In the genomic region with DNA sequence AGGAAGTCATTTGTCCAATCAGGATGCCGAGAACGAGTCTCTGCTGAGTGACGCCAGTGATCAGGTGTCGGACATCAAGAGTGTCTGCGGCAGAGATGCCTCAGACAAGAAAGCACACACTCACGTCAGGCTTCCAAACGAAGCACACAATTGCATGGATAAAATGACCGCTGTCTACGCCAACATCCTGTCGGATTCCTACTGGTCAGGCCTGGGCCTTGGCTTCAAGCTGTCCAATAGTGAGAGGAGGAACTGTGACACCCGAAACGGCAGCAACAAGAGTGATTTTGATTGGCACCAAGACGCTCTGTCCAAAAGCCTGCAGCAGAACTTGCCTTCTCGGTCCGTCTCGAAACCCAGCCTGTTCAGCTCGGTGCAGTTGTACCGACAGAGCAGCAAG, we compare ENCODE assay signal across 23 cellular contexts.
"Had no signal": no experiment of that assay in that cellular context is flagged by ENCODE, and none has a peak within 500 bp of the region (broad histone marks: within the 10 kb centered on the region; RNA-seq: fewer than 3 reads in every experiment).

No MANE protein-coding gene starts in this region.

- H3K36me3 ChIP-seq: heart left ventricle, neural progenitor cell, prostate gland, sigmoid colon, upper lobe of left lung had no signal

- H3K9ac ChIP-seq: neural progenitor cell had no signal

- DNase-seq: effector CD8-positive, alpha-beta T cell; foreskin keratinocyte; heart left ventricle; kidney; midbrain; naive thymus-derived CD4-positive, alpha-beta T cell; nucleus accumbens; right cardiac atrium; sigmoid colon; stimulated activated CD4-positive, alpha-beta T cell treated with anti-CD3 and anti-CD28 coated beads, Interleukin-2, amount 100 ng/mL, for 24 hours; stimulated activated CD4-positive, alpha-beta T cell treated with anti-CD3 and anti-CD28 coated beads, Interleukin-4, amount 100 ng/mL, for 24 hours; stimulated activated naive CD4-positive, alpha-beta T cell treated with Interleukin-2 at 50 U/mL for 16 hours; stomach; tibial artery had no signal

- H3K27ac ChIP-seq: esophagus muscularis mucosa, foreskin keratinocyte, gastroesophageal sphincter, heart left ventricle, hepatocyte, neural progenitor cell, prostate gland, sigmoid colon, stomach, tibial artery, upper lobe of left lung had no signal

- H3K4me2 ChIP-seq: hepatocyte, neural progenitor cell had no signal

- H3K4me1 ChIP-seq: esophagus muscularis mucosa, foreskin keratinocyte, gastroesophageal sphincter, heart left ventricle, prostate gland, sigmoid colon, stomach, tibial artery, upper lobe of left lung had no signal

- H3K27me3 ChIP-seq: esophagus muscularis mucosa, foreskin keratinocyte, gastroesophageal sphincter, heart left ventricle, hepatocyte, neural progenitor cell, sigmoid colon, stomach, tibial artery, upper lobe of left lung had no signal

- H3K9me3 ChIP-seq: esophagus muscularis mucosa, gastroesophageal sphincter, heart left ventricle, prostate gland, sigmoid colon, stomach, tibial artery, upper lobe of left lung had no signal

- H3K4me3 ChIP-seq: esophagus muscularis mucosa, gastroesophageal sphincter, heart left ventricle, hepatocyte, lung, neural progenitor cell, prostate gland, sigmoid colon, stomach, tibial artery, upper lobe of left lung had no signal

- H2AFZ ChIP-seq: hepatocyte, neural progenitor cell had no signal

- ATAC-seq: foreskin keratinocyte; gastroesophageal sphincter; heart left ventricle; left lobe of liver; naive thymus-derived CD4-positive, alpha-beta T cell; right cardiac atrium; stimulated activated effector memory CD8-positive, alpha-beta T cell treated with anti-CD3 and anti-CD28 coated beads, Interleukin-12 subunit alpha, Interleukin-12 subunit beta, amount 100 ng/mL, for 72 hours had no signal
